Comparison of ENCODE assay signal across 16 cellular contexts in genomic region chr7:87332321-87332720, GRCh38.
"Had no signal": no experiment of that assay in that cellular context is flagged by ENCODE, and none has a peak within 500 bp of the region (broad histone marks: within the 10 kb centered on the region; RNA-seq: fewer than 3 reads in every experiment).

No MANE protein-coding gene starts in this region.

- H3K4me1 ChIP-seq: heart left ventricle, parathyroid adenoma, psoas muscle, sigmoid colon had no signal

- H3K4me3 ChIP-seq: cardiac muscle cell, coronary artery, heart left ventricle, psoas muscle, sigmoid colon, skin epidermis had no signal

- H3K36me3 ChIP-seq: cardiac muscle cell had no signal

- H3K27ac ChIP-seq: cardiac muscle cell, coronary artery, heart left ventricle, parathyroid adenoma, psoas muscle, sigmoid colon, skin epidermis had no signal

- DNase-seq: cerebellar nuclear complex; effector CD4-positive, alpha-beta T cell; foreskin melanocyte; heart left ventricle; mammary epithelial cell; naive B cell; nephron progenitor cell; psoas muscle; sigmoid colon; stimulated activated CD4-positive, alpha-beta T cell treated with anti-CD3 and anti-CD28 coated beads, Interleukin-12 subunit alpha, Interleukin-12 subunit beta, amount 100 ng/mL, for 4 hours; stimulated activated naive CD4-positive, alpha-beta T cell had no signal

- H2AFZ ChIP-seq: parathyroid adenoma had no signal

- ATAC-seq: heart left ventricle, psoas muscle had no signal

- FAIRE-seq: urothelium cell line had no signal

- H3K79me2 ChIP-seq: parathyroid adenoma had no signal

- H3K9ac ChIP-seq: parathyroid adenoma had no signal

- H3K27me3 ChIP-seq: cardiac muscle cell, heart left ventricle, sigmoid colon had no signal
